Comparison of ENCODE assay signal across 18 cellular contexts in genomic region chr1:9119745-9120144, GRCh38. TPM values are rescaled to one million over a fixed set of nuclear protein-coding genes. Genes with fewer than 3 reads are reported as not detected.
DNase-seq lines count a peak whose midpoint lies in the region; ATAC-seq and TF ChIP-seq lines count a peak whose summit lies in the region.
"Had no signal": no experiment of that assay in that cellular context is flagged by ENCODE, and none has a peak within 500 bp of the region (broad histone marks: within the 10 kb centered on the region; RNA-seq: fewer than 3 reads in every experiment).

No MANE protein-coding gene starts in this region.

- ATAC-seq in GM19035 (IDR thresholded peaks at IDR 0.05; ENCODE audit: unreplicated experiment): peak; percentile 40
- ATAC-seq: activated CD8-positive, alpha-beta T cell treated with anti-CD3 and anti-CD28 coated beads for 36 hours; effector memory CD8-positive, alpha-beta T cell; PC-3 had no signal

- H3K36me3 ChIP-seq in GM06990 (ENCODE audit: control insufficient read depth, insufficient read depth, low read length) (no peaks in the 10 kb centered on the region), OCI-LY3 (replicated peaks; ENCODE audit: low read depth, low read length) (no peaks in the 10 kb centered on the region)
- H3K36me3 ChIP-seq: adrenal gland, BE2C had no signal

- DNase-seq in GM06990 (ENCODE audit: extremely low read depth, insufficient read length) (peak; percentile 58), posterior vena cava (ENCODE audit: low spot score) (peak; percentile 67), medulla oblongata (ENCODE audit: extremely low spot score) (no peak), UCSD-AML1 (lab: John Stamatoyannopoulos, UW; ENCODE audit: unreplicated experiment) (no peak), NCI-H2227 treated with DMSO at 0.1 percent for 48 hours (lab: John Stamatoyannopoulos, UW) (no peak), T1000 (lab: John Stamatoyannopoulos, UW) (no peak)
- DNase-seq: activated CD8-positive, alpha-beta T cell treated with anti-CD3 and anti-CD28 coated beads for 36 hours; adrenal gland; BE2C; effector memory CD8-positive, alpha-beta T cell; hippocampal formation; kidney glomerular epithelial cell; NCI-H1930; NCI-H510A treated with DMSO at 0.1 percent for 48 hours; PC-3 had no signal

- H3K27ac ChIP-seq in OCI-LY3 (ENCODE audit: low read length): 0 out of 2 replicates have a peak overlapping the region, but pooled peaks have one; percentile 21
- H3K27ac ChIP-seq: adrenal gland had no signal

- no peaks in the 10 kb centered on the region for H3K79me2 ChIP-seq in OCI-LY3 (ENCODE audit: low read length)

- H3K4me3 ChIP-seq in GM06990 (replicated peaks; ENCODE audit: low read depth, low read length) (no peak overlapping the region), OCI-LY3 (ENCODE audit: low read length) (peak overlapping the region; percentile 24; the same call in 1 of the 2 replicates)
- H3K4me3 ChIP-seq: adrenal gland had no signal

- TF ChIP-seq CTCF in GM06990 (IDR thresholded peaks at IDR 0.05; ENCODE audit: insufficient read depth, low read length, poor library complexity, severe bottlenecking) (no peak), OCI-LY3 (IDR thresholded peaks at IDR 0.05; ENCODE audit: low read depth, low read length) (no peak)

- intact Hi-C loops in posterior vena cava (cut with DNase I): loop anchor here in 1 of 2 donors (10.0 kb wide), 1 partner anchor 365 kb away; no protein-coding TSS in a partner anchor

- peak overlapping the region; percentile 19; the same call in 1 of the 2 replicates for H3K9ac ChIP-seq in OCI-LY3 (ENCODE audit: low read length)

- H3K4me2 ChIP-seq in OCI-LY3 (ENCODE audit: low read length): peak overlapping the region; percentile 57

- H2AFZ ChIP-seq in OCI-LY3 (ENCODE audit: low read depth, low read length): peak overlapping the region; percentile 25; the same call in 1 of the 2 replicates

- H3K4me1 ChIP-seq in OCI-LY3 (ENCODE audit: low read length): peaks cover 26% of the 10 kb centered on the region
- H3K4me1 ChIP-seq: adrenal gland, BE2C had no signal

- no peaks in the 10 kb centered on the region for H3K9me3 ChIP-seq in OCI-LY3 (ENCODE audit: insufficient read depth, low read length)
- H3K9me3 ChIP-seq: adrenal gland, BE2C had no signal

- H3K27me3 ChIP-seq in GM06990 (replicated peaks; ENCODE audit: control insufficient read depth, insufficient read depth, low read length) (no peaks in the 10 kb centered on the region), OCI-LY3 (ENCODE audit: low read depth, low read length) (no peaks in the 10 kb centered on the region)
- H3K27me3 ChIP-seq: adrenal gland, BE2C had no signal

- H4K20me1 ChIP-seq in OCI-LY3 (ENCODE audit: insufficient read depth, low read length): no peaks in the 10 kb centered on the region

RNA-seq across cellular contexts. Expression of gene GPR157, which starts 9.2 kb away (rescaled TPM):
- 1 to 10 TPM; 8.3 to 9.9 TPM for total RNA-seq in posterior vena cava

RNA-seq across cellular contexts. Expression of gene SLC2A5, which starts 50.3 kb away (rescaled TPM):
- total RNA-seq in posterior vena cava: 1 to 10 TPM; 2.0 to 3.2 TPM
- total RNA-seq: activated CD8-positive, alpha-beta T cell treated with anti-CD3 and anti-CD28 coated beads for 36 hours; HT-29; PC-3 had no signal

Comparison
In these comparisons a context has a peak if more than half of its experiments do, and no peak if none do; other contexts are left out.
1. DNase-seq: peak in GM06990 (single experiment) and posterior vena cava (single experiment); none in medulla oblongata (single experiment), UCSD-AML1 (single experiment), NCI-H2227 treated with DMSO at 0.1 percent for 48 hours (single experiment) and T1000 (single experiment).